8 cellular contexts compared by ENCODE assay signal in genomic region chr17:66304304-66305174, GRCh38. TPM values are rescaled to one million over a fixed set of nuclear protein-coding genes. Genes with fewer than 3 reads are reported as not detected.
A peak's percentile ranks its signal among the peaks of the same experiment; 100 is the strongest.
DNase-seq lines count a peak whose midpoint lies in the region; ATAC-seq, FAIRE-seq and TF ChIP-seq lines count a peak whose summit lies in the region.

No MANE protein-coding gene starts in this region.

- H3K4me3 Mint-ChIP-seq in activated CD4-positive, alpha-beta T cell treated with anti-CD3 and anti-CD28 coated beads, Interleukin-2, amount 10 ng/mL, durations not matched to agents 24 days and 14 days: peak overlapping the region; percentile 96
- H3K4me3 Mint-ChIP-seq in progenitor cell of endocrine pancreas (ENCODE audit: low read depth): peak overlapping the region; percentile 92

- H3K27me3 Mint-ChIP-seq in activated CD4-positive, alpha-beta T cell treated with anti-CD3 and anti-CD28 coated beads, Interleukin-2, amount 10 ng/mL, durations not matched to agents 24 days and 14 days: no peaks in the 10 kb centered on the region
- H3K27me3 Mint-ChIP-seq in progenitor cell of endocrine pancreas: peaks cover 40% of the 10 kb centered on the region

- intact Hi-C loops in activated CD4-positive, alpha-beta T cell treated with anti-CD3 and anti-CD28 coated beads, Interleukin-2, amount 10 ng/mL, durations not matched to agents 24 days and 14 days (cut with micrococcal nuclease): loop anchor here (1.0 to 5.0 kb wide), 6 partner anchors 44 to 363 kb away; no protein-coding TSS in a partner anchor

- no peak for ATAC-seq in GM19452 (IDR thresholded peaks at IDR 0.05; ENCODE audit: unreplicated experiment)

- peak; percentile 19 for DNase-seq in CD1c-positive myeloid dendritic cell (ENCODE audit: extremely low spot score)
- DNase-seq in HTR-8/SVneo (ENCODE audit: insufficient read length, low spot score): peak; percentile 61
- peak; percentile 80 for DNase-seq in activated CD4-positive, alpha-beta T cell treated with anti-CD3 and anti-CD28 coated beads, Interleukin-2, amount 10 ng/mL, durations not matched to agents 24 days and 14 days
- DNase-seq in fibroblast of gingiva (ENCODE audit: low read depth): peak; percentile 32
- DNase-seq in progenitor cell of endocrine pancreas (ENCODE audit: low spot score, unreplicated experiment): no peak
- DNase-seq in NCI-H226: no peak
- no peak for DNase-seq in GOT3 (lab: John Stamatoyannopoulos, UW)

- H3K9me3 Mint-ChIP-seq in activated CD4-positive, alpha-beta T cell treated with anti-CD3 and anti-CD28 coated beads, Interleukin-2, amount 10 ng/mL, durations not matched to agents 24 days and 14 days: no peaks in the 10 kb centered on the region
- H3K9me3 Mint-ChIP-seq in progenitor cell of endocrine pancreas (ENCODE audit: low read depth): no peaks in the 10 kb centered on the region

- peak; percentile 79 for FAIRE-seq in HTR-8/SVneo (lab: Jason Lieb, UNC)

- peak overlapping the region; percentile 98 for H3K27ac Mint-ChIP-seq in activated CD4-positive, alpha-beta T cell treated with anti-CD3 and anti-CD28 coated beads, Interleukin-2, amount 10 ng/mL, durations not matched to agents 24 days and 14 days
- peak overlapping the region; percentile 70 for H3K27ac Mint-ChIP-seq in progenitor cell of endocrine pancreas

- TF ChIP-seq CTCF in progenitor cell of endocrine pancreas (IDR thresholded peaks at IDR 0.05; ENCODE audit: unreplicated experiment): no peak

- peaks cover 62% of the 10 kb centered on the region for H3K4me1 Mint-ChIP-seq in activated CD4-positive, alpha-beta T cell treated with anti-CD3 and anti-CD28 coated beads, Interleukin-2, amount 10 ng/mL, durations not matched to agents 24 days and 14 days
- peaks cover 12% of the 10 kb centered on the region for H3K4me1 Mint-ChIP-seq in progenitor cell of endocrine pancreas (ENCODE audit: low read depth)

- peaks cover 53% of the 10 kb centered on the region for H3K36me3 Mint-ChIP-seq in activated CD4-positive, alpha-beta T cell treated with anti-CD3 and anti-CD28 coated beads, Interleukin-2, amount 10 ng/mL, durations not matched to agents 24 days and 14 days (ENCODE audit: low read depth)
- H3K36me3 Mint-ChIP-seq in progenitor cell of endocrine pancreas (ENCODE audit: insufficient read depth): no peaks in the 10 kb centered on the region

RNA-seq across cellular contexts. Expression of gene PRKCA, which starts 2.1 kb away (rescaled TPM):
- 164 TPM in 2 replicates for total RNA-seq in activated CD4-positive, alpha-beta T cell treated with anti-CD3 and anti-CD28 coated beads, Interleukin-2, amount 10 ng/mL, durations not matched to agents 24 days and 14 days
- 14.7 and 16.4 TPM in 2 replicates for total RNA-seq in progenitor cell of endocrine pancreas

Comparison
In these comparisons a context has a peak if more than half of its experiments do, and no peak if none do; other contexts are left out.
1. DNase-seq: peak in CD1c-positive myeloid dendritic cell (single experiment), HTR-8/SVneo (single experiment), activated CD4-positive, alpha-beta T cell treated with anti-CD3 and anti-CD28 coated beads, Interleukin-2, amount 10 ng/mL, durations not matched to agents 24 days and 14 days (single experiment) and fibroblast of gingiva (single experiment); none in progenitor cell of endocrine pancreas (single experiment), NCI-H226 (single experiment) and GOT3 (single experiment).